In the genomic region with DNA sequence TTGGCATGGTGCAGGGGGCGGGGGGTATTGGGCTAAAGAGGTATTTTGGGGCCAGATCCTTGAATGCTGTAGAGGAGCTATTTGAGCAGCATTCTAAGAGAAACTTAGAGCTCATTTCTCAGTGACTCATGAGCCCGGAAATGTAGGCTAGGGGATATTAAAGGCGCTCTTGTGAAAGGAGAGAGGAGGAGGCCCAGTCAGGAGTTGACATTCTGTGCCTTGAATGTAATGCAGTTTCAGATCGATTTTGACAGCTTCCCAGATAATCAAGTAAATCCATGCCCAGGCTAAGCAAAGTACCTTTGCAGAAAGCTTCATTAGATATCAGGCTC, we compare ENCODE assay signal across 8 cellular contexts. TPM values are rescaled to one million over a fixed set of nuclear protein-coding genes. Genes with fewer than 3 reads are reported as not detected.
DNase-seq lines count a peak whose midpoint lies in the region; ATAC-seq and TF ChIP-seq lines count a peak whose summit lies in the region.

No MANE protein-coding gene starts in this region.

- in situ Hi-C loops in GM13977 (cut with MboI; ENCODE audit: low pct_unique_long_range_greater_than_20kb, low sequenced_read_pairs, unreplicated experiment) = no loop called here

- no peaks in the 10 kb centered on the region for H3K9me3 ChIP-seq in right cardiac atrium (ENCODE audit: control insufficient read depth, low read length)

- peak overlapping the region; percentile 89 for H3K4me3 Mint-ChIP-seq in activated naive CD8-positive, alpha-beta T cell treated with anti-CD3 and anti-CD28 coated beads, Interleukin-2, amount 10 ng/mL, durations not matched to agents 7 days and 5 days

- peak; percentile 48 for ATAC-seq in activated naive CD8-positive, alpha-beta T cell treated with anti-CD3 and anti-CD28 coated beads, Interleukin-2, amount 10 ng/mL, durations not matched to agents 7 days and 5 days (ENCODE audit: low read depth)
- ATAC-seq in right cardiac atrium = peak in 1 of 2 donors; percentile 38
- no peak for ATAC-seq in HG02798 (IDR thresholded peaks at IDR 0.05; ENCODE audit: poor library complexity, unreplicated experiment)
- ATAC-seq in HG02588 (IDR thresholded peaks at IDR 0.05; ENCODE audit: unreplicated experiment) = no peak

- H3K4me1 Mint-ChIP-seq in activated naive CD8-positive, alpha-beta T cell treated with anti-CD3 and anti-CD28 coated beads, Interleukin-2, amount 10 ng/mL, durations not matched to agents 7 days and 5 days = peaks cover 39% of the 10 kb centered on the region

- H3K9me3 Mint-ChIP-seq in activated naive CD8-positive, alpha-beta T cell treated with anti-CD3 and anti-CD28 coated beads, Interleukin-2, amount 10 ng/mL, durations not matched to agents 7 days and 5 days = no peaks in the 10 kb centered on the region

- peak overlapping the region; percentile 100 for H3K4me3 ChIP-seq in right cardiac atrium (ENCODE audit: low read length)

- WGBS in right cardiac atrium = 2% methylated on average over 4 of the region's 4 CpGs

- intact Hi-C loops in right cardiac atrium (cut with DNase I) = loop anchor here (5.0 to 10.0 kb wide), 2 partner anchors 81 to 83 kb away; no protein-coding TSS in a partner anchor

- no peaks in the 10 kb centered on the region for H3K27me3 ChIP-seq in right cardiac atrium (ENCODE audit: control insufficient read depth, insufficient read depth)

- H3K4me1 ChIP-seq in right cardiac atrium (ENCODE audit: control insufficient read depth, insufficient read depth, low read length) = peaks cover 15% of the 10 kb centered on the region

- no peaks in the 10 kb centered on the region for H3K27me3 Mint-ChIP-seq in activated naive CD8-positive, alpha-beta T cell treated with anti-CD3 and anti-CD28 coated beads, Interleukin-2, amount 10 ng/mL, durations not matched to agents 7 days and 5 days

- H3K36me3 Mint-ChIP-seq in activated naive CD8-positive, alpha-beta T cell treated with anti-CD3 and anti-CD28 coated beads, Interleukin-2, amount 10 ng/mL, durations not matched to agents 7 days and 5 days = peaks cover 19% of the 10 kb centered on the region

- POLR2A ChIA-PET in activated naive CD8-positive, alpha-beta T cell treated with anti-CD3 and anti-CD28 coated beads, Interleukin-2, amount 10 ng/mL, durations not matched to agents 7 days and 5 days (lab: Charles Lee) = interaction anchor here (0.5 to 4.1 kb wide), 20 partner anchors 9 to 793 kb away, joined by 3 to 111 read pairs (median 6); a partner anchor contains a TSS

- no peak for TF ChIP-seq CTCF in GM13977 (IDR thresholded peaks at IDR 0.05; ENCODE audit: extremely low read depth, insufficient read depth, missing control alignments)

- peak overlapping the region; percentile 90 for H3K27ac ChIP-seq in right cardiac atrium (ENCODE audit: low read length)

- peak overlapping the region; percentile 95 for H3K27ac Mint-ChIP-seq in activated naive CD8-positive, alpha-beta T cell treated with anti-CD3 and anti-CD28 coated beads, Interleukin-2, amount 10 ng/mL, durations not matched to agents 7 days and 5 days

- peak; percentile 82 for DNase-seq in AG08395 (ENCODE audit: low spot score)
- peak; percentile 66 for DNase-seq in GM13977 (ENCODE audit: low spot score)
- peak; percentile 52 for DNase-seq in NOMO-1 treated with dmso at 0.1 percent for 144 hours (lab: John Stamatoyannopoulos, UW; ENCODE audit: unreplicated experiment)
- DNase-seq in activated naive CD8-positive, alpha-beta T cell treated with anti-CD3 and anti-CD28 coated beads, Interleukin-2, amount 10 ng/mL, durations not matched to agents 7 days and 5 days = no peak
- no peak for DNase-seq in right cardiac atrium
- DNase-seq in putamen (ENCODE audit: low spot score) = peak; percentile 19

RNA-seq across cellular contexts. Expression of a gene that starts 1.4 kb away (rescaled TPM):
- total RNA-seq in activated naive CD8-positive, alpha-beta T cell treated with anti-CD3 and anti-CD28 coated beads, Interleukin-2, amount 10 ng/mL, durations not matched to agents 7 days and 5 days = 100 to 1,000 TPM; 138 to 143 TPM
- 10 to 100 TPM; 83.6 to 100.0 (median 89.6) TPM for total RNA-seq in right cardiac atrium
- polyA plus RNA-seq in right cardiac atrium = 47.2 TPM

Comparison
In these comparisons a context has a peak if more than half of its experiments do, and no peak if none do; other contexts are left out.
1. DNase-seq: peak in AG08395 (single experiment), GM13977 (single experiment), NOMO-1 treated with dmso at 0.1 percent for 144 hours (single experiment) and putamen (single experiment); none in activated naive CD8-positive, alpha-beta T cell treated with anti-CD3 and anti-CD28 coated beads, Interleukin-2, amount 10 ng/mL, durations not matched to agents 7 days and 5 days (single experiment) and right cardiac atrium (0 of 3).